9 cellular contexts compared by ENCODE assay signal in genomic region chr6:116008470-116009229, GRCh38. TPM values are rescaled to one million over a fixed set of nuclear protein-coding genes. Genes with fewer than 3 reads are reported as not detected.
A peak's percentile ranks its signal among the peaks of the same experiment; 100 is the strongest.
DNase-seq lines count a peak whose midpoint lies in the region; ATAC-seq, FAIRE-seq and TF ChIP-seq lines count a peak whose summit lies in the region.
"Had no signal": no experiment of that assay in that cellular context is flagged by ENCODE, and none has a peak within 500 bp of the region (broad histone marks: within the 10 kb centered on the region; RNA-seq: fewer than 3 reads in every experiment).

No MANE protein-coding gene starts in this region.

- H3K9me3 ChIP-seq in upper lobe of left lung, result no peaks in the 10 kb centered on the region
- H3K9me3 ChIP-seq: SJSA1 had no signal

- peak; percentile 67 for ATAC-seq in GM18907 (IDR thresholded peaks at IDR 0.05; ENCODE audit: unreplicated experiment)
- ATAC-seq in HG02938 (IDR thresholded peaks at IDR 0.05; ENCODE audit: unreplicated experiment), result peak; percentile 70
- peak; percentile 85 for ATAC-seq in Right ventricle myocardium superior (ENCODE audit: poor library complexity)
- peak; percentile 39 to 63 for ATAC-seq in upper lobe of left lung (ENCODE audit: low FRiP score in 2 of 2)

- TF ChIP-seq POLR2A in upper lobe of left lung (IDR thresholded peaks at IDR 0.05), result no peak

- H3K4me3 ChIP-seq in upper lobe of left lung, result no peak overlapping the region
- H3K4me3 ChIP-seq: SJSA1 had no signal

- WGBS in upper lobe of left lung, 2 donors, result 53 to 58% methylated on average over 6 of the region's 6 CpGs

- peaks cover 4 to 33% (median 25%) of the 10 kb centered on the region in 4 donors for H3K4me1 ChIP-seq in upper lobe of left lung

- no peak for TF ChIP-seq EP300 in upper lobe of left lung (IDR thresholded peaks at IDR 0.05)

- H3K27me3 ChIP-seq in upper lobe of left lung, result no peaks in the 10 kb centered on the region
- H3K27me3 ChIP-seq: SJSA1 had no signal

- H3K27ac ChIP-seq in upper lobe of left lung (peak overlapping the region in 2 of 4 donors; percentile 23 to 46), RWPE1 (no peak overlapping the region)
- H3K27ac ChIP-seq: SJSA1 had no signal

- peak; percentile 87 for FAIRE-seq in RCC 7860 (lab: Jason Lieb, UNC)

- POLR2A ChIA-PET in RWPE1 (lab: Yijun Ruan, JAX; ENCODE audit: low non-redundant PET), result no interaction called here

- intact Hi-C loops in Right ventricle myocardium superior (cut with DNase I), result no loop called here

- CTCF ChIA-PET in RWPE1 (lab: Yijun Ruan, JAX), result interaction anchor here (0.6 to 1.5 kb wide), 3 partner anchors 60 to 93 kb away, joined by 4 to 8 read pairs (median 6); partner anchors contain the start of gene NT5DC1

- no peaks in the 10 kb centered on the region for H3K36me3 ChIP-seq in upper lobe of left lung
- H3K36me3 ChIP-seq: SJSA1 had no signal

- no peak for TF ChIP-seq CTCF in upper lobe of left lung (IDR thresholded peaks at IDR 0.05)
- no peak for TF ChIP-seq CTCF in RWPE1 (conservative IDR thresholded peaks at IDR 0.05; ENCODE audit: low read depth)

- DNase-seq in RCC 7860 (ENCODE audit: low spot score), result peak; percentile 68
- no peak for DNase-seq in Right ventricle myocardium superior
- DNase-seq in upper lobe of left lung, result no peak
- DNase-seq in RWPE1 (ENCODE audit: low spot score), result no peak
- DNase-seq in DMS153 treated with DMSO at 0.1 percent for 48 hours (lab: John Stamatoyannopoulos, UW; ENCODE audit: unreplicated experiment), result no peak
- DNase-seq in NCI-H187 treated with DMSO at 0.1 percent for 48 hours (lab: John Stamatoyannopoulos, UW), result no peak

RNA-seq across cellular contexts. Expression of gene FRK, which starts 52.0 kb away (rescaled TPM):
- total RNA-seq in Right ventricle myocardium superior (7.5 TPM), upper lobe of left lung (1 to 10 TPM; 2.2 to 9.8 (median 5.9) TPM)
